In genomic region chr5:72816297-72817075, GRCh38 we compare ENCODE assay signal across 8 cellular contexts. TPM values are rescaled to one million over a fixed set of nuclear protein-coding genes. Genes with fewer than 3 reads are reported as not detected.
DNase-seq lines count a peak whose midpoint lies in the region; ATAC-seq and TF ChIP-seq lines count a peak whose summit lies in the region.

TSS of gene TNPO1 (plus strand) at chr5:72816661. CDS start at chr5:72816738, 77 bp downstream.

- H4K20me1 ChIP-seq in OCI-LY3 (ENCODE audit: insufficient read depth, low read length): no peaks in the 10 kb centered on the region

- peak within 1 kb of the TSS; percentile 81 for H3K27ac Mint-ChIP-seq in Calu3 (ENCODE audit: unreplicated experiment)

- H3K4me1 Mint-ChIP-seq in Calu3 (ENCODE audit: low read depth, unreplicated experiment): peaks cover 24% of the 10 kb centered on the region

- peak within 1 kb of the TSS; percentile 92 for H3K4me3 ChIP-seq in OCI-LY3 (ENCODE audit: low read length)
- H3K4me3 ChIP-seq in epithelial cell of esophagus (ENCODE audit: low read length): peak within 1 kb of the TSS; percentile 79
- H3K4me3 ChIP-seq in mononuclear cell (ENCODE audit: low read length): peak within 1 kb of the TSS; percentile 83

- peak; percentile 95 for DNase-seq in Calu3
- peak; percentile 92 for DNase-seq in HT1080 (ENCODE audit: low read depth)
- peak; percentile 73 for DNase-seq in activated T-cell treated with anti-CD3 and anti-CD28 coated beads for 4 hours
- peak; percentile 91 for DNase-seq in epithelial cell of esophagus (ENCODE audit: low read depth)
- DNase-seq in stimulated activated CD8-positive, alpha-beta memory T cell treated with anti-CD3 and anti-CD28 coated beads, Interleukin-2, amount 100 ng/mL, for 48 hours (ENCODE audit: low read depth in 2 of 2): peak; percentile 77 to 82

- peak within 1 kb of the TSS; percentile 97 for H3K4me3 Mint-ChIP-seq in Calu3 (ENCODE audit: low read depth, unreplicated experiment)

- H3K9me3 ChIP-seq in OCI-LY3 (ENCODE audit: insufficient read depth, low read length) (no peaks in the 10 kb centered on the region), mononuclear cell (ENCODE audit: low read depth, low read length) (no peaks in the 10 kb centered on the region)

- H3K79me2 ChIP-seq in OCI-LY3 (ENCODE audit: low read length): peaks cover 30% of the 10 kb centered on the region

- TF ChIP-seq CTCF in Calu3 (IDR thresholded peaks at IDR 0.05; ENCODE audit: unreplicated experiment): no peak
- no peak for TF ChIP-seq CTCF in OCI-LY3 (IDR thresholded peaks at IDR 0.05; ENCODE audit: low read depth, low read length)
- no peak for TF ChIP-seq CTCF in epithelial cell of esophagus (IDR thresholded peaks at IDR 0.05; ENCODE audit: insufficient read depth, low read depth, low read length, missing control alignments)

- H3K9me3 Mint-ChIP-seq in Calu3 (ENCODE audit: low read depth, unreplicated experiment): peaks cover 4% of the 10 kb centered on the region

- ATAC-seq in GM21367 (IDR thresholded peaks at IDR 0.05; ENCODE audit: unreplicated experiment): peak; percentile 82

- no TSS peak for BruUV-seq in Calu3 (replicated peaks; lab: Mats Ljungman, UMichigan)

- H3K27me3 Mint-ChIP-seq in Calu3 (ENCODE audit: unreplicated experiment): no peaks in the 10 kb centered on the region

- H3K27me3 ChIP-seq in OCI-LY3 (ENCODE audit: low read depth, low read length): no peaks in the 10 kb centered on the region
- H3K27me3 ChIP-seq in mononuclear cell (ENCODE audit: insufficient read depth, low read length): peaks cover 12% of the 10 kb centered on the region

- intact Hi-C loops in Calu3 (cut with micrococcal nuclease; ENCODE audit: unreplicated experiment): loop anchor here (5.0 to 10.0 kb wide), 2 partner anchors 422 to 449 kb away; no protein-coding TSS in a partner anchor

- H3K36me3 ChIP-seq in OCI-LY3 (replicated peaks; ENCODE audit: low read depth, low read length): no peaks in the 10 kb centered on the region

- H3K27ac ChIP-seq in OCI-LY3 (ENCODE audit: low read length): peak within 1 kb of the TSS; percentile 76

- peaks cover 32% of the 10 kb centered on the region for H3K36me3 Mint-ChIP-seq in Calu3 (ENCODE audit: insufficient read depth, unreplicated experiment)

- peaks cover 24% of the 10 kb centered on the region for H3K4me1 ChIP-seq in OCI-LY3 (ENCODE audit: low read length)
- H3K4me1 ChIP-seq in mononuclear cell (ENCODE audit: insufficient read depth, low read length): peaks cover 31% of the 10 kb centered on the region

- CTCF ChIA-PET in Calu3 (lab: Charles Lee): no interaction called here

- H3K4me2 ChIP-seq in OCI-LY3 (ENCODE audit: low read length): peak within 1 kb of the TSS; percentile 91

- H2AFZ ChIP-seq in OCI-LY3 (ENCODE audit: low read depth, low read length): peak within 1 kb of the TSS; percentile 94

- peak within 1 kb of the TSS; percentile 73 for H3K9ac ChIP-seq in OCI-LY3 (ENCODE audit: low read length)

RNA-seq across cellular contexts. Expression of gene TNPO1, which starts in this region (rescaled TPM):
- total RNA-seq in Calu3 (2022) (138 TPM in 2 replicates), mononuclear cell (139 TPM)
- total RNA-seq in HT1080 (2014; rRNA removed; shearing (Covaris generic)): 167 and 205 TPM in 2 replicates
- polyA plus RNA-seq in HT1080 (2015; cell fraction: cytosol; rRNA removed): 62.9 and 84.1 TPM in 2 replicates
- polyA plus RNA-seq in HT1080 (2015; cell fraction: nucleus; rRNA removed): 117 and 138 TPM in 2 replicates

Comparison
In these comparisons a context has a peak if more than half of its experiments do, and no peak if none do; other contexts are left out.
1. Peak in every context shown above with its lines: DNase-seq, ATAC-seq, H3K4me3 ChIP-seq and H3K27ac ChIP-seq.